Comparison of ENCODE assay signal across 17 cellular contexts in the genomic region with DNA sequence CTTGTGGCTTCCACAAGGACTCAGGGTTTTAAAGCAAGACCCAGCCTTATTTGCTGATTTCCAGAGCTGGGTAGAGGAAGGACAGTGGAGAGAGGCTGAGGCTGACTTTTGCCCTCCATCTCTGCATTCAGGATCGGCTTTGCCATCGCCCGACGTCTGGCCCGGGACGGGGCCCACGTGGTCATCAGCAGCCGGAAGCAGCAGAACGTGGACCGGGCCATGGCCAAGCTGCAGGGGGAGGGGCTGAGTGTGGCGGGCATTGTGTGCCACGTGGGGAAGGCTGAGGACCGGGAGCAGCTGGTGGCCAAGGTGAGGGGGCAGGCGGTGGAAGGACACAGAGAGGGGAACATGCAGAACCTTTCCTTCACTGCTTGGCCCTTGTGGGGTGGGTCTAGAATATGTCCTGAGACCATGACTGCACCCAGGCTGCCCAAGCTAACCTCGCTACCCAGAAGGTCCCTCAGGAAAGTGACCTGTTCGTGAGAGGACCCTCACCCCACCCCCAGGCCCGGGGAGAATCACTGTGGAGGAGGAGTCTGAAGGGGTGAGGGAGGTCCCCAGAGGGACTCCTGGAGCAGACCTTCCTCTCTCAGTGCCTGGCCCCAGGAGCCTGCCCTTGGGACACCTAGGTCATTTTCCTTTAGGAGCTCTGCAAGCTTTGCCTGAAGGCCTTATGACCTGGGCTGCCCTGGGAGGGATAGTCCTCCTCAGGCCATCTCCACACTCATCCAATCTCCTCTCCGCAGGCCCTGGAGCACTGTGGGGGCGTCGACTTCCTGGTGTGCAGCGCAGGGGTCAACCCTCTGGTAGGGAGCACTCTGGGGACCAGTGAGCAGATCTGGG. TPM values are rescaled to one million over a fixed set of nuclear protein-coding genes. Genes with fewer than 3 reads are reported as not detected.
DNase-seq lines count a peak whose midpoint lies in the region; ATAC-seq and TF ChIP-seq lines count a peak whose summit lies in the region.
"Had no signal": no experiment of that assay in that cellular context is flagged by ENCODE, and none has a peak within 500 bp of the region (broad histone marks: within the 10 kb centered on the region; RNA-seq: fewer than 3 reads in every experiment).

No MANE protein-coding gene starts in this region.

- H3K9me3 ChIP-seq in RWPE2 (ENCODE audit: severe bottlenecking) (no peaks in the 10 kb centered on the region), skeletal muscle satellite cell (replicated peaks; ENCODE audit: low read length) (no peaks in the 10 kb centered on the region)

- H2AFZ ChIP-seq in ACC112 (ENCODE audit: low read length, unreplicated experiment) = no peak overlapping the region
- H2AFZ ChIP-seq: GM23248 had no signal

- no peaks in the 10 kb centered on the region for H3K79me2 ChIP-seq in ACC112 (ENCODE audit: control insufficient read depth, insufficient read depth, low read length, unreplicated experiment)

- H3K4me2 ChIP-seq in skeletal muscle satellite cell (ENCODE audit: low read length) = peak overlapping the region; percentile 32

- H3K36me3 ChIP-seq in ACC112 (ENCODE audit: insufficient read depth, low read length) (no peaks in the 10 kb centered on the region), RWPE2 (ENCODE audit: low read depth) (no peaks in the 10 kb centered on the region), skeletal muscle satellite cell (ENCODE audit: insufficient read depth, low read length) (no peaks in the 10 kb centered on the region)

- peak overlapping the region; percentile 81 for H3K27ac ChIP-seq in ACC112 (ENCODE audit: low read depth, low read length)
- peak overlapping the region; percentile 43 for H3K27ac ChIP-seq in RWPE2 (ENCODE audit: poor library complexity, severe bottlenecking)
- H3K27ac ChIP-seq: GM23248 had no signal

- peaks cover 28% of the 10 kb centered on the region for H3K4me1 ChIP-seq in ACC112 (ENCODE audit: control insufficient read depth, insufficient read depth, low read length, unreplicated experiment)
- peaks cover 4% of the 10 kb centered on the region for H3K4me1 ChIP-seq in RWPE2 (ENCODE audit: insufficient read depth, poor library complexity, severe bottlenecking)
- peaks cover 21% of the 10 kb centered on the region for H3K4me1 ChIP-seq in skeletal muscle satellite cell (ENCODE audit: control insufficient read depth, insufficient read depth, low read length)

- no peak overlapping the region for H3K9ac ChIP-seq in skeletal muscle satellite cell (ENCODE audit: low read depth, low read length)
- H3K9ac ChIP-seq: GM23248 had no signal

- H3K27me3 ChIP-seq in ACC112 (ENCODE audit: insufficient read depth, low read length) (no peaks in the 10 kb centered on the region), RWPE2 (ENCODE audit: insufficient read depth, poor library complexity, severe bottlenecking) (no peaks in the 10 kb centered on the region), skeletal muscle satellite cell (ENCODE audit: control insufficient read depth, insufficient read depth, low read length) (peaks cover 11% of the 10 kb centered on the region)

- ATAC-seq in RWPE2 (ENCODE audit: low read depth) (no peak), esophagus mucosa (peak; percentile 20)
- ATAC-seq: Panc1 had no signal

- no peak for TF ChIP-seq CTCF in RWPE2 (IDR thresholded peaks at IDR 0.05; ENCODE audit: poor library complexity, severe bottlenecking)

- H3K4me3 ChIP-seq in ACC112 (ENCODE audit: low read depth, low read length) (no peak overlapping the region), RWPE2 (ENCODE audit: severe bottlenecking) (no peak overlapping the region), skeletal muscle satellite cell (ENCODE audit: low read length) (no peak overlapping the region)
- H3K4me3 ChIP-seq: GM23248 had no signal

- DNase-seq in RWPE2 (ENCODE audit: low spot score) (no peak), DMS53 (lab: John Stamatoyannopoulos, UW) (no peak), GM19240 (ENCODE audit: insufficient read length, low spot score) (no peak), kidney tubule cell (ENCODE audit: low spot score) (no peak)
- DNase-seq in activated CD4-positive, alpha-beta T cell treated with anti-CD3 and anti-CD28 coated beads for 1 hour = no peak
- DNase-seq: COR-L47, DMS153, HFFc6, NCI-H1417, NCI-H2029, NCI-H774, SHP77 had no signal

RNA-seq across cellular contexts. Expression of a gene that starts 3.1 kb away (rescaled TPM):
- total RNA-seq in esophagus mucosa = not detected
- total RNA-seq in skeletal muscle satellite cell (2012; rRNA removed) = 0.66 TPM in 1 of 2 replicates, not detected in the other
- total RNA-seq: GM23248 had no signal
